8 cellular contexts compared by ENCODE assay signal in the genomic region with DNA sequence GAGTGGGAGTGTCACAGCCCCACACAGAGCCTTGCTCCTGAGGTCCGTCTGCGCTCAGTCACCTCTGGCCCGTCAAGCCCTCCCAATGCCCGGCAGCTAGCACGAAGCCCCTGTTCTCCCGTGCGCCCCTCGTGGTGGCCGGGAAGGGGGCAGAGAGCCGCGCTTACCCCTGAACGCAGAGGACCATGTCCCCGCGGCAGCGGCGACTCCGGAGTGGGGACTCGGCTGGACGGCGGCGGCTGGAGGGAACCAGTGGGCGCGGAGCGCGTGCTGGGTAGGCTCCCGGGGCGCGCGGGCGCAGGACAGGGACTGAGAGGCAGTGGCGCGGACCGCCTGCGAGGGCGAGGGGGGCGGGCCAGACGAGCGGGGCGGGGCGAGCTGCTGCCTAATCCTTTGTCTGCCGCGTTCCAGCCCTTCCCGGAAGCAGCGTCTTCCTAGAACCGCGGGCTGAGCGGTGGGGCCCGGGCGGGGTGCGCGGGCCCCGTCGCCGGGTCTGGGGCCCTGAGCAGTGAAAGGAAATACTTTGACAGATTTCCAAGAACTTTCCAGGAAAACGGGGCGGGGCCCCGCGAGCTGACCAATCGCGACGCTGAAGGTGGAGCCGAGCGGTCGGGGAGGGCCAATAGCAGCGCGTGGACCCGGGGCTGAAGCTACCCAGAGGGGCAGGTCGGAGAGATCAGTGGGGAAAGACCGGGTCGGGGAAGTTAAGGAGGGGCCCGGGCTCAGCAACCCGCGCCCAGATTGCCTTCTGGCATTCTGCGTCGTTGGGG. TPM values are rescaled to one million over a fixed set of nuclear protein-coding genes. Genes with fewer than 3 reads are reported as not detected.
DNase-seq lines count a peak whose midpoint lies in the region; ATAC-seq and TF ChIP-seq lines count a peak whose summit lies in the region.

A gene with protein sequence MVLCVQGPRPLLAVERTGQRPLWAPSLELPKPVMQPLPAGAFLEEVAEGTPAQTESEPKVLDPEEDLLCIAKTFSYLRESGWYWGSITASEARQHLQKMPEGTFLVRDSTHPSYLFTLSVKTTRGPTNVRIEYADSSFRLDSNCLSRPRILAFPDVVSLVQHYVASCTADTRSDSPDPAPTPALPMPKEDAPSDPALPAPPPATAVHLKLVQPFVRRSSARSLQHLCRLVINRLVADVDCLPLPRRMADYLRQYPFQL (minus strand): TSS at position 311 of the 770 bp plus-strand sequence. CDS start 124 bp downstream, at position 187.

- H3K36me3 Mint-ChIP-seq in CD8-positive, alpha-beta T cell = peaks cover 44% of the 10 kb centered on the region
- H3K36me3 Mint-ChIP-seq in activated CD8-positive, alpha-beta T cell treated with anti-CD3 and anti-CD28 coated beads for 36 hours (ENCODE audit: low read depth) = peaks cover 97% of the 10 kb centered on the region

- POLR2A ChIA-PET in CD8-positive, alpha-beta T cell (lab: Charles Lee) = interaction anchor here (0.6 to 14.5 kb wide), 9 partner anchors 10 to 312 kb away, joined by 3 to 301 read pairs (median 3); a partner anchor contains a TSS
- POLR2A ChIA-PET in activated CD8-positive, alpha-beta T cell treated with anti-CD3 and anti-CD28 coated beads for 36 hours (lab: Charles Lee) = interaction anchor here (0.9 to 25.6 kb wide), 8 partner anchors 9 to 774 kb away, joined by 3 to 2276 read pairs (median 18); a partner anchor contains a TSS

- peaks cover 67% of the 10 kb centered on the region for H3K4me1 Mint-ChIP-seq in CD8-positive, alpha-beta T cell (ENCODE audit: low read depth)
- peaks cover 18% of the 10 kb centered on the region for H3K4me1 Mint-ChIP-seq in activated CD8-positive, alpha-beta T cell treated with anti-CD3 and anti-CD28 coated beads for 36 hours (ENCODE audit: low read depth)

- no peak for TF ChIP-seq CTCF in CD8-positive, alpha-beta T cell (IDR thresholded peaks at IDR 0.05)
- peak; percentile 25 for TF ChIP-seq CTCF in activated CD8-positive, alpha-beta T cell treated with anti-CD3 and anti-CD28 coated beads for 36 hours (IDR thresholded peaks at IDR 0.05)

- no peaks in the 10 kb centered on the region for H3K9me3 ChIP-seq in CD8-positive, alpha-beta T cell (ENCODE audit: low read length)
- no peaks in the 10 kb centered on the region for H3K9me3 ChIP-seq in ectodermal cell (ENCODE audit: control insufficient read depth, low read length)

- peak within 1 kb of the TSS; percentile 97 for H3K4me3 Mint-ChIP-seq in CD8-positive, alpha-beta T cell
- H3K4me3 Mint-ChIP-seq in activated CD8-positive, alpha-beta T cell treated with anti-CD3 and anti-CD28 coated beads for 36 hours = peak within 1 kb of the TSS; percentile 94

- intact Hi-C loops in CD8-positive, alpha-beta T cell (cut with DNase I, micrococcal nuclease) = loop anchor here (1.0 to 5.0 kb wide), 6 partner anchors 10 to 416 kb away; a partner anchor contains a TSS
- intact Hi-C loops in activated CD8-positive, alpha-beta T cell treated with anti-CD3 and anti-CD28 coated beads for 36 hours (cut with micrococcal nuclease) = loop anchor here (2.0 kb wide), 1 partner anchor 39 kb away; no protein-coding TSS in a partner anchor

- peak within 1 kb of the TSS; percentile 57 for H3K27ac ChIP-seq in CD8-positive, alpha-beta T cell (ENCODE audit: low read depth, low read length)
- H3K27ac ChIP-seq in ectodermal cell (ENCODE audit: insufficient read depth, low read depth, low read length, poor library complexity, severe bottlenecking) = peak within 1 kb of the TSS; percentile 68

- no peaks in the 10 kb centered on the region for H3K27me3 ChIP-seq in CD8-positive, alpha-beta T cell (ENCODE audit: insufficient read depth, low read length)
- peaks cover 56% of the 10 kb centered on the region for H3K27me3 ChIP-seq in ectodermal cell (ENCODE audit: control insufficient read depth, insufficient read depth, low read length, poor library complexity, severe bottlenecking)

- peaks cover 58% of the 10 kb centered on the region for H3K4me1 ChIP-seq in CD8-positive, alpha-beta T cell (ENCODE audit: insufficient read depth, low read length)
- H3K4me1 ChIP-seq in ectodermal cell (ENCODE audit: control insufficient read depth, insufficient read depth, low read length) = peaks cover 8% of the 10 kb centered on the region

- peak; percentile 75 to 93 (median 88) for DNase-seq in CD8-positive, alpha-beta T cell
- DNase-seq in NCI-H82 treated with DMSO at 0.1 percent for 48 hours (lab: John Stamatoyannopoulos, UW; ENCODE audit: unreplicated experiment) (peak; percentile 88), lung microvascular endothelial cell (ENCODE audit: low read depth in 2 of 2) (peak; percentile 84 to 92)
- DNase-seq in activated CD8-positive, alpha-beta T cell treated with anti-CD3 and anti-CD28 coated beads for 36 hours = peak; percentile 99
- peak; percentile 98 for DNase-seq in stimulated activated CD4-positive, alpha-beta T cell treated with anti-CD3 and anti-CD28 coated beads, TNF-alpha, amount 100 ng/mL, for 48 hours (ENCODE audit: low read depth in 3 of 3)

- peaks cover 24% of the 10 kb centered on the region for H3K36me3 ChIP-seq in CD8-positive, alpha-beta T cell (ENCODE audit: insufficient read depth, low read length)
- H3K36me3 ChIP-seq in ectodermal cell (ENCODE audit: control insufficient read depth, insufficient read depth, low read length) = no peaks in the 10 kb centered on the region

- H3K4me3 ChIP-seq in CD8-positive, alpha-beta T cell (ENCODE audit: low read depth, low read length) = peak within 1 kb of the TSS; percentile 89
- H3K4me3 ChIP-seq in ectodermal cell (ENCODE audit: insufficient read depth, low read depth, low read length) = peak within 1 kb of the TSS; percentile 40

- no peaks in the 10 kb centered on the region for H3K27me3 Mint-ChIP-seq in CD8-positive, alpha-beta T cell (ENCODE audit: low read depth)
- no peaks in the 10 kb centered on the region for H3K27me3 Mint-ChIP-seq in activated CD8-positive, alpha-beta T cell treated with anti-CD3 and anti-CD28 coated beads for 36 hours

- H3K27ac Mint-ChIP-seq in CD8-positive, alpha-beta T cell = peak within 1 kb of the TSS; percentile 92
- H3K27ac Mint-ChIP-seq in activated CD8-positive, alpha-beta T cell treated with anti-CD3 and anti-CD28 coated beads for 36 hours = peak within 1 kb of the TSS; percentile 100

- no peaks in the 10 kb centered on the region for H3K9me3 Mint-ChIP-seq in CD8-positive, alpha-beta T cell
- no peaks in the 10 kb centered on the region for H3K9me3 Mint-ChIP-seq in activated CD8-positive, alpha-beta T cell treated with anti-CD3 and anti-CD28 coated beads for 36 hours

- 1% methylated on average over 75 of the region's 75 CpGs for WGBS in ectodermal cell, 2 experiments

- CTCF ChIA-PET in CD8-positive, alpha-beta T cell (lab: Charles Lee) = interaction anchor here (0.7 to 26.5 kb wide), 10 partner anchors 8 to 778 kb away, joined by 3 to 968 read pairs (median 6); a partner anchor contains a TSS
- CTCF ChIA-PET in activated CD8-positive, alpha-beta T cell treated with anti-CD3 and anti-CD28 coated beads for 36 hours (lab: Charles Lee) = interaction anchor here (0.7 to 25.1 kb wide), 11 partner anchors 11 to 274 kb away, joined by 3 to 769 read pairs (median 8); a partner anchor contains a TSS

- ATAC-seq in CD8-positive, alpha-beta T cell = peak; percentile 64
- peak; percentile 71 for ATAC-seq in GM19351 (IDR thresholded peaks at IDR 0.05; ENCODE audit: unreplicated experiment)
- ATAC-seq in HG03520 (IDR thresholded peaks at IDR 0.05; ENCODE audit: unreplicated experiment) = peak; percentile 59
- peak; percentile 63 for ATAC-seq in activated CD8-positive, alpha-beta T cell treated with anti-CD3 and anti-CD28 coated beads for 36 hours

RNA-seq across cellular contexts. Expression of the gene that starts here (rescaled TPM):
- 1 to 10 TPM; 4.7 to 5.6 TPM for total RNA-seq in CD8-positive, alpha-beta T cell
- total RNA-seq in activated CD8-positive, alpha-beta T cell treated with anti-CD3 and anti-CD28 coated beads for 36 hours = 100 to 1,000 TPM; 307 to 308 TPM
- polyA plus RNA-seq in ectodermal cell (2013, experiment 1 of 4) = 1.7 TPM
- polyA plus RNA-seq in ectodermal cell (2013, experiment 2 of 4) = 1.7 TPM
- 1.8 TPM for polyA plus RNA-seq in ectodermal cell (2013, experiment 3 of 4)
- polyA plus RNA-seq in ectodermal cell (2013, experiment 4 of 4) = 1.7 TPM
- 0.20 and 0.22 TPM in 2 replicates for total RNA-seq in lung microvascular endothelial cell

Comparison
In these comparisons a context has a peak if more than half of its experiments do, and no peak if none do; other contexts are left out.
1. Peak in every context shown above with its lines: DNase-seq, ATAC-seq, H3K4me3 ChIP-seq and H3K27ac ChIP-seq.
2. RNA of the gene that starts here (total RNA-seq): 307 to 308 TPM in activated CD8-positive, alpha-beta T cell treated with anti-CD3 and anti-CD28 coated beads for 36 hours; 4.7 to 5.6 TPM in CD8-positive, alpha-beta T cell and 0.20 to 0.22 TPM in lung microvascular endothelial cell; every median in the first group is over 10 times any median in the second.
3. Peak in DNase-seq in lung microvascular endothelial cell; RNA of the gene not detected or under 1 TPM.